In genomic region chr2:16587629-16588028, GRCh38 we compare ENCODE assay signal across 26 cellular contexts.
DNase-seq lines count a peak whose midpoint lies in the region; ATAC-seq, FAIRE-seq and TF ChIP-seq lines count a peak whose summit lies in the region.
"Had no signal": no experiment of that assay in that cellular context is flagged by ENCODE, and none has a peak within 500 bp of the region (broad histone marks: within the 10 kb centered on the region; RNA-seq: fewer than 3 reads in every experiment).

No MANE protein-coding gene starts in this region.

- no peaks in the 10 kb centered on the region for H3K27me3 ChIP-seq in GM23338 (ENCODE audit: insufficient read depth)
- no peaks in the 10 kb centered on the region for H3K27me3 ChIP-seq in HUES64 (ENCODE audit: insufficient read depth, low read length)
- no peaks in the 10 kb centered on the region for H3K27me3 ChIP-seq in endothelial cell of umbilical vein (ENCODE audit: control insufficient read depth in 2 of 2, insufficient read depth in 2 of 2, low read length in 2 of 2)
- no peaks in the 10 kb centered on the region for H3K27me3 ChIP-seq in HepG2 (ENCODE audit: control insufficient read depth in 1 of 2, insufficient read depth in 2 of 2, low read length in 2 of 2)
- H3K27me3 ChIP-seq: BLaER1 treated with 17β-estradiol and CSF1 and Interleukin-3, amounts not matched to agents 10 nM and 100 nM had no signal

- DNase-seq in activated CD4-positive, alpha-beta T cell treated with anti-CD3 and anti-CD28 coated beads for 36 hours: no peak
- no peak for DNase-seq in activated CD4-positive, alpha-beta T cell treated with anti-CD3 and anti-CD28 coated beads for 4 hours
- DNase-seq in GM23338 (ENCODE audit: low spot score): no peak
- DNase-seq in endothelial cell of umbilical vein (ENCODE audit: low read depth, low spot score): peak; percentile 10
- DNase-seq in GDM1 (lab: John Stamatoyannopoulos, UW): no peak
- DNase-seq in foreskin fibroblast: no peak
- no peak for DNase-seq in HepG2 (ENCODE audit: low spot score)
- DNase-seq: AML-193; CD4-positive, alpha-beta memory T cell; CD8-positive, alpha-beta memory T cell; COR-L47; DMS 273 treated with DMSO at 0.1 percent for 48 hours; DMS153; DMS53; DMS79; DND-41; EL; GF-D8 had no signal

- H2AFZ ChIP-seq in GM23338 (no peak overlapping the region), endothelial cell of umbilical vein (ENCODE audit: low read depth, low read length) (no peak overlapping the region), HepG2 (ENCODE audit: low read length) (no peak overlapping the region)

- TF ChIP-seq POLR2A in endothelial cell of umbilical vein (IDR thresholded peaks at IDR 0.05; ENCODE audit: low read depth, low read length) (no peak), HepG2 (IDR thresholded peaks at IDR 0.05; ENCODE audit: insufficient read depth in 1 of 2, low read depth in 2 of 2, low read length in 2 of 2) (no peak)

- no peaks in the 10 kb centered on the region for H3K9me3 Mint-ChIP-seq in activated CD4-positive, alpha-beta T cell treated with anti-CD3 and anti-CD28 coated beads for 36 hours (ENCODE audit: low read depth)
- H3K9me3 Mint-ChIP-seq in GM23338: no peaks in the 10 kb centered on the region
- H3K9me3 Mint-ChIP-seq: CD4-positive, alpha-beta memory T cell; CD8-positive, alpha-beta memory T cell had no signal

- H3K9me3 ChIP-seq in HUES64 (ENCODE audit: insufficient read depth, low read depth, low read length): no peaks in the 10 kb centered on the region
- no peaks in the 10 kb centered on the region for H3K9me3 ChIP-seq in endothelial cell of umbilical vein (replicated peaks; ENCODE audit: control insufficient read depth, insufficient read depth, low read length)
- H3K9me3 ChIP-seq in HepG2 (ENCODE audit: low read length): no peaks in the 10 kb centered on the region
- H3K9me3 ChIP-seq: A549 had no signal

- H4K20me1 ChIP-seq in GM23338 (replicated peaks; ENCODE audit: insufficient read depth) (no peaks in the 10 kb centered on the region), endothelial cell of umbilical vein (replicated peaks; ENCODE audit: control insufficient read depth, extremely low read depth, insufficient read depth, low read length) (no peaks in the 10 kb centered on the region), HepG2 (ENCODE audit: insufficient read depth, low read length) (no peaks in the 10 kb centered on the region)

- POLR2A ChIA-PET in activated CD4-positive, alpha-beta T cell treated with anti-CD3 and anti-CD28 coated beads for 36 hours (lab: Charles Lee): no interaction called here
- POLR2A ChIA-PET in endothelial cell of umbilical vein (lab: Charles Lee) (no interaction called here), HepG2 (lab: Yijun Ruan, JAX) (no interaction called here)

- CTCF ChIA-PET in activated CD4-positive, alpha-beta T cell treated with anti-CD3 and anti-CD28 coated beads for 36 hours (lab: Charles Lee): interaction anchor here (1.2 kb wide), 1 partner anchor 21 kb away, joined by 3 read pairs; no protein-coding TSS in a partner anchor
- CTCF ChIA-PET in endothelial cell of umbilical vein (lab: Charles Lee) (no interaction called here), HepG2 (lab: Yijun Ruan, JAX; ENCODE audit: low intra/inter-chr PET ratio, low total read pairs) (no interaction called here)

- H3K27ac Mint-ChIP-seq in activated CD4-positive, alpha-beta T cell treated with anti-CD3 and anti-CD28 coated beads for 36 hours: no peak overlapping the region
- H3K27ac Mint-ChIP-seq in GM23338: 0 out of 2 replicates have a peak overlapping the region, but pooled peaks have one; percentile 35
- H3K27ac Mint-ChIP-seq: B cell; CD4-positive, alpha-beta memory T cell had no signal

- in situ Hi-C loops in HepG2 (cut with HindIII; ENCODE audit: extremely low pct_ligation_motif_present, low pct_unique_long_range_greater_than_20kb): no loop called here

- no peaks in the 10 kb centered on the region for H3K36me3 Mint-ChIP-seq in activated CD4-positive, alpha-beta T cell treated with anti-CD3 and anti-CD28 coated beads for 36 hours (ENCODE audit: low read depth)
- peaks cover 5% of the 10 kb centered on the region; the same call in 1 of the 3 replicates for H3K36me3 Mint-ChIP-seq in GM23338 (ENCODE audit: low read depth)
- H3K36me3 Mint-ChIP-seq: CD4-positive, alpha-beta memory T cell had no signal

- H3K27me3 Mint-ChIP-seq in activated CD4-positive, alpha-beta T cell treated with anti-CD3 and anti-CD28 coated beads for 36 hours: peaks cover 6% of the 10 kb centered on the region
- no peaks in the 10 kb centered on the region for H3K27me3 Mint-ChIP-seq in GM23338 (ENCODE audit: insufficient read depth, low read depth, poor library complexity)
- H3K27me3 Mint-ChIP-seq: B cell; CD8-positive, alpha-beta memory T cell had no signal

- TF ChIP-seq RAD21 in HepG2 (CRISPR knock-in tag; IDR thresholded peaks at IDR 0.05): no peak

- intact Hi-C loops in activated CD4-positive, alpha-beta T cell treated with anti-CD3 and anti-CD28 coated beads for 36 hours (cut with DNase I, micrococcal nuclease): no loop called here
- intact Hi-C loops in endothelial cell of umbilical vein (cut with micrococcal nuclease) (no loop called here), HepG2 (cut with micrococcal nuclease; ENCODE audit: unreplicated experiment) (no loop called here)

- H3K4me3 Mint-ChIP-seq in activated CD4-positive, alpha-beta T cell treated with anti-CD3 and anti-CD28 coated beads for 36 hours: no peak overlapping the region
- no peak overlapping the region for H3K4me3 Mint-ChIP-seq in GM23338
- H3K4me3 Mint-ChIP-seq: B cell; CD4-positive, alpha-beta memory T cell; CD8-positive, alpha-beta memory T cell had no signal

- H3K9me2 ChIP-seq in GM23338 (ENCODE audit: insufficient read depth): no peaks in the 10 kb centered on the region

- H3K79me2 ChIP-seq in GM23338 (replicated peaks; ENCODE audit: insufficient read depth) (no peaks in the 10 kb centered on the region), endothelial cell of umbilical vein (ENCODE audit: control insufficient read depth, insufficient read depth, low read length) (no peaks in the 10 kb centered on the region), HepG2 (ENCODE audit: insufficient read depth, low read length) (no peaks in the 10 kb centered on the region)

- TF ChIP-seq CTCF in GM23338 (conservative IDR thresholded peaks at IDR 0.05; ENCODE audit: low read depth in 2 of 2) (no peak), endothelial cell of umbilical vein (IDR thresholded peaks at IDR 0.05; ENCODE audit: extremely low read depth in 1 of 2, insufficient read depth in 1 of 2, low read depth in 1 of 2, low read length in 2 of 2) (no peak), foreskin fibroblast (IDR thresholded peaks at IDR 0.05; ENCODE audit: low read depth, low read length) (no peak), HepG2 (CRISPR knock-in tag; IDR thresholded peaks at IDR 0.05) (no peak)

- H3K36me3 ChIP-seq in GM23338 (ENCODE audit: insufficient read depth) (no peaks in the 10 kb centered on the region), HUES64 (ENCODE audit: insufficient read depth, low read length) (no peaks in the 10 kb centered on the region), endothelial cell of umbilical vein (ENCODE audit: control insufficient read depth in 2 of 2, extremely low read depth in 1 of 2, insufficient read depth in 2 of 2, low read length in 2 of 2) (peaks cover 0 to 3% of the 10 kb centered on the region in 2 experiments), HepG2 (replicated peaks in 1 of 2; ENCODE audit: control insufficient read depth in 1 of 2, insufficient read depth in 2 of 2, low read length in 2 of 2) (no peaks in the 10 kb centered on the region)

- H3K9ac ChIP-seq in HUES64 (ENCODE audit: low read depth, low read length) (no peak overlapping the region), endothelial cell of umbilical vein (replicated peaks; ENCODE audit: extremely low read depth, insufficient read depth, low read length) (no peak overlapping the region), HepG2 (ENCODE audit: insufficient read depth, low read depth, low read length) (no peak overlapping the region)
- H3K9ac ChIP-seq: BLaER1 treated with 17β-estradiol and CSF1 and Interleukin-3, amounts not matched to agents 10 nM and 100 nM had no signal

- ATAC-seq in activated CD4-positive, alpha-beta T cell treated with anti-CD3 and anti-CD28 coated beads for 36 hours: peak; percentile 39
- no peak for ATAC-seq in GM23338
- no peak for ATAC-seq in HepG2
- ATAC-seq: A549 had no signal

- no TSS peak for BruUV-seq in endothelial cell of umbilical vein (replicated peaks; lab: Mats Ljungman, UMichigan)
- no TSS peak for BruUV-seq in HepG2 (replicated peaks; lab: Mats Ljungman, UMichigan)

- no peaks in the 10 kb centered on the region for H3F3A ChIP-seq in GM23338 (replicated peaks; ENCODE audit: low read depth)

- WGBS in HUES64: 97% methylated on average over 4 of the region's 4 CpGs
- WGBS in HepG2 (ENCODE audit: low lambda C conversion rate): 0% methylated on average over 4 of the region's 4 CpGs

- H3K4me3 ChIP-seq in GM23338: no peak overlapping the region
- no peak overlapping the region for H3K4me3 ChIP-seq in HUES64 (ENCODE audit: low read length)
- no peak overlapping the region for H3K4me3 ChIP-seq in endothelial cell of umbilical vein (replicated peaks in 1 of 3; ENCODE audit: insufficient read depth in 1 of 3, low read depth in 1 of 3, low read length in 3 of 3)
- H3K4me3 ChIP-seq in foreskin fibroblast (ENCODE audit: low read depth in 1 of 2, low read length in 2 of 2): no peak overlapping the region
- H3K4me3 ChIP-seq in HepG2 (replicated peaks in 1 of 3; ENCODE audit: insufficient read depth in 1 of 3, low read depth in 2 of 3, low read length in 3 of 3): no peak overlapping the region
- H3K4me3 ChIP-seq: A549; BLaER1 treated with 17β-estradiol and CSF1 and Interleukin-3, amounts not matched to agents 10 nM and 100 nM had no signal

- H3K4me1 Mint-ChIP-seq in activated CD4-positive, alpha-beta T cell treated with anti-CD3 and anti-CD28 coated beads for 36 hours: no peaks in the 10 kb centered on the region
- peaks cover 20% of the 10 kb centered on the region for H3K4me1 Mint-ChIP-seq in GM23338
- H3K4me1 Mint-ChIP-seq: CD4-positive, alpha-beta memory T cell had no signal

- TF ChIP-seq EP300 in HepG2 (IDR thresholded peaks at IDR 0.05; ENCODE audit: low read depth in 2 of 2, low read length in 2 of 2) (no peak), HepG2 (CRISPR knock-in tag; IDR thresholded peaks at IDR 0.05; ENCODE audit: borderline replicate concordance) (no peak)

- FAIRE-seq in endothelial cell of umbilical vein (lab: Jason Lieb, UNC): no peak
- FAIRE-seq in HepG2 (lab: Jason Lieb, UNC): no peak
- FAIRE-seq: A549, GM12891, GM19239 had no signal

- no peaks in the 10 kb centered on the region for H3K9me1 ChIP-seq in endothelial cell of umbilical vein (replicated peaks; ENCODE audit: control insufficient read depth, extremely low read depth, insufficient read depth, low read length)

- dilution Hi-C loops in endothelial cell of umbilical vein (cut with MboI; ENCODE audit: extremely low pct_ligation_motif_present, low sequenced_read_pairs): no loop called here

- peaks cover 17% of the 10 kb centered on the region for H3K4me1 ChIP-seq in GM23338 (ENCODE audit: insufficient read depth)
- H3K4me1 ChIP-seq in HUES64 (ENCODE audit: insufficient read depth, low read length): peaks cover 19% of the 10 kb centered on the region
- no peaks in the 10 kb centered on the region for H3K4me1 ChIP-seq in endothelial cell of umbilical vein (ENCODE audit: control insufficient read depth, extremely low read depth, insufficient read depth, low read length)
- no peaks in the 10 kb centered on the region for H3K4me1 ChIP-seq in HepG2 (ENCODE audit: insufficient read depth, low read length)
- H3K4me1 ChIP-seq: A549 had no signal

- H3K4me2 ChIP-seq in GM23338 (peak overlapping the region; percentile 10; the same call in 1 of the 2 replicates), endothelial cell of umbilical vein (ENCODE audit: insufficient read depth, low read length) (no peak overlapping the region), HepG2 (ENCODE audit: low read depth, low read length) (no peak overlapping the region)
- H3K4me2 ChIP-seq: A549; BLaER1 treated with 17β-estradiol and CSF1 and Interleukin-3, amounts not matched to agents 10 nM and 100 nM had no signal

- H3K27ac ChIP-seq in GM23338 (ENCODE audit: low read depth) (peak overlapping the region; percentile 87), HUES64 (ENCODE audit: low read depth, low read length) (peak overlapping the region; percentile 76; the same call in 1 of the 2 replicates), endothelial cell of umbilical vein (ENCODE audit: insufficient read depth, low read depth, low read length) (no peak overlapping the region), HepG2 (ENCODE audit: extremely low read length, insufficient read depth, low read length) (no peak overlapping the region)
- H3K27ac ChIP-seq: 22Rv1; A549; BLaER1 treated with 17β-estradiol and CSF1 and Interleukin-3, amounts not matched to agents 10 nM and 100 nM; C4-2B had no signal

Comparison
In these comparisons a context has a peak if more than half of its experiments do, and no peak if none do; other contexts are left out.
1. H3K27ac ChIP-seq: peak in GM23338 (single experiment) and HUES64 (single experiment); none in endothelial cell of umbilical vein (single experiment) and HepG2 (single experiment).